In genomic region chr16:56303880-56304279, GRCh38 we compare ENCODE assay signal across 15 cellular contexts.
DNase-seq lines count a peak whose midpoint lies in the region; ATAC-seq and TF ChIP-seq lines count a peak whose summit lies in the region.
"Had no signal": no experiment of that assay in that cellular context is flagged by ENCODE, and none has a peak within 500 bp of the region (broad histone marks: within the 10 kb centered on the region; RNA-seq: fewer than 3 reads in every experiment).

No MANE protein-coding gene starts in this region.

- TF ChIP-seq CTCF in dorsolateral prefrontal cortex (IDR thresholded peaks at IDR 0.05 in 54 of 56, conservative IDR thresholded peaks at IDR 0.05 in 2 of 56; ENCODE audit: low read depth in 1 of 56, partially characterized antibody in 56 of 56): no peak
- no peak for TF ChIP-seq CTCF in neural crest cell (conservative IDR thresholded peaks at IDR 0.05)

- H3K27ac ChIP-seq in caudate nucleus (ENCODE audit: low read depth, low read length): peak overlapping the region; percentile 96
- peak overlapping the region; percentile 68 to 100 (median 98) for H3K27ac ChIP-seq in dorsolateral prefrontal cortex
- peak overlapping the region; percentile 99 for H3K27ac ChIP-seq in temporal lobe (ENCODE audit: low read depth, low read length)
- H3K27ac ChIP-seq: A549, C4-2B, GM23248 had no signal

- H3K27me3 Mint-ChIP-seq in neural crest cell (ENCODE audit: low read depth): peaks cover 3% of the 10 kb centered on the region

- no peaks in the 10 kb centered on the region for H3K9me3 Mint-ChIP-seq in neural crest cell
- H3K9me3 Mint-ChIP-seq: CD8-positive, alpha-beta T cell; IgD-negative memory B cell had no signal

- intact Hi-C loops in dorsolateral prefrontal cortex (cut with DNase I): loop anchor here in 1 of 2 donors (5.0 kb wide), 1 partner anchor 37 kb away; no protein-coding TSS in a partner anchor

- H3K4me1 Mint-ChIP-seq in neural crest cell: peaks cover 68% of the 10 kb centered on the region

- ATAC-seq in HG03045 (IDR thresholded peaks at IDR 0.05; ENCODE audit: unreplicated experiment) (no peak), GM21825 (IDR thresholded peaks at IDR 0.05; ENCODE audit: unreplicated experiment) (no peak)
- no peak for ATAC-seq in activated CD4-positive, CD25-positive, alpha-beta regulatory T cell treated with anti-CD3 and anti-CD28 coated beads, Interleukin-2, amount 50 U/mL, for 24 hours
- ATAC-seq: A549; CD8-positive, alpha-beta T cell; HCT116 had no signal

- H3K4me3 ChIP-seq in dorsolateral prefrontal cortex: no peak overlapping the region
- H3K4me3 ChIP-seq: A549, GM23248 had no signal

- no peak overlapping the region for H3K27ac Mint-ChIP-seq in neural crest cell (ENCODE audit: unreplicated experiment)
- H3K27ac Mint-ChIP-seq: CD8-positive, alpha-beta T cell; IgD-negative memory B cell had no signal

- H3K27me3 ChIP-seq in dorsolateral prefrontal cortex: no peaks in the 10 kb centered on the region
- H3K27me3 ChIP-seq: BE2C had no signal

- DNase-seq in caudate nucleus (lab: John Stamatoyannopoulos, UW): no peak
- no peak for DNase-seq in dorsolateral prefrontal cortex
- no peak for DNase-seq in neural crest cell (ENCODE audit: low read depth, low spot score)
- DNase-seq: BE2C; Caco-2; CD8-positive, alpha-beta T cell; GM23248 had no signal

- H3K4me3 Mint-ChIP-seq in neural crest cell: peak overlapping the region; percentile 34
- H3K4me3 Mint-ChIP-seq: CD8-positive, alpha-beta T cell; IgD-negative memory B cell had no signal

- peaks cover 3% of the 10 kb centered on the region for H3K36me3 Mint-ChIP-seq in neural crest cell (ENCODE audit: low read depth)
- H3K36me3 Mint-ChIP-seq: CD8-positive, alpha-beta T cell; IgD-negative memory B cell had no signal
